ENCODE assay signal across 11 cellular contexts in genomic region chr2:25169073-25169470, GRCh38. TPM values are rescaled to one million over a fixed set of nuclear protein-coding genes. Genes with fewer than 3 reads are reported as not detected.
A peak's percentile ranks its signal among the peaks of the same experiment; 100 is the strongest.
DNase-seq lines count a peak whose midpoint lies in the region; ATAC-seq and TF ChIP-seq lines count a peak whose summit lies in the region.
"Had no signal": no experiment of that assay in that cellular context is flagged by ENCODE, and none has a peak within 500 bp of the region (broad histone marks: within the 10 kb centered on the region; RNA-seq: fewer than 3 reads in every experiment).

No MANE protein-coding gene starts in this region.

- intact Hi-C loops in stomach (cut with DNase I; ENCODE audit: low total_unique reads) (no loop called here), head of caudate nucleus (cut with DNase I) (no loop called here)

- no peak overlapping the region for H3K27ac Mint-ChIP-seq in T-helper 2 cell treated with Interferon-gamma antibody and Interleukin-4, amounts not matched to agents 5 μg/mL and 100 μg/mL, for 36 hours
- H3K27ac Mint-ChIP-seq in WTC11: no peak overlapping the region
- no peak overlapping the region for H3K27ac Mint-ChIP-seq in progenitor cell of endocrine pancreas

- ATAC-seq in WTC11: peak; percentile 7

- POLR2A ChIA-PET in WTC11 (lab: Charles Lee): interaction anchor here (0.5 kb wide), 1 partner anchor 404 kb away, joined by 5 read pairs; no protein-coding TSS in a partner anchor

- H3K36me3 ChIP-seq in stomach: no peaks in the 10 kb centered on the region
- H3K36me3 ChIP-seq: tibial nerve had no signal

- no peak for TF ChIP-seq POLR2A in stomach (IDR thresholded peaks at IDR 0.05)

- H3K4me3 Mint-ChIP-seq in T-helper 2 cell treated with Interferon-gamma antibody and Interleukin-4, amounts not matched to agents 5 μg/mL and 100 μg/mL, for 36 hours: peak overlapping the region; percentile 63
- H3K4me3 Mint-ChIP-seq in WTC11: peak overlapping the region; percentile 74
- H3K4me3 Mint-ChIP-seq in progenitor cell of endocrine pancreas (ENCODE audit: low read depth): peak overlapping the region; percentile 74

- no peaks in the 10 kb centered on the region for H3K9me3 ChIP-seq in stomach

- peaks cover 80% of the 10 kb centered on the region for H3K27me3 Mint-ChIP-seq in T-helper 2 cell treated with Interferon-gamma antibody and Interleukin-4, amounts not matched to agents 5 μg/mL and 100 μg/mL, for 36 hours (ENCODE audit: low read depth)
- peaks cover 68% of the 10 kb centered on the region for H3K27me3 Mint-ChIP-seq in WTC11 (ENCODE audit: low read depth)
- H3K27me3 Mint-ChIP-seq in progenitor cell of endocrine pancreas: peaks cover 73% of the 10 kb centered on the region

- H3K9me3 Mint-ChIP-seq in T-helper 2 cell treated with Interferon-gamma antibody and Interleukin-4, amounts not matched to agents 5 μg/mL and 100 μg/mL, for 36 hours: no peaks in the 10 kb centered on the region
- no peaks in the 10 kb centered on the region for H3K9me3 Mint-ChIP-seq in WTC11
- no peaks in the 10 kb centered on the region for H3K9me3 Mint-ChIP-seq in progenitor cell of endocrine pancreas (ENCODE audit: low read depth)

- CTCF ChIA-PET in WTC11 (lab: Charles Lee): interaction anchor here (1.0 to 2.6 kb wide), 4 partner anchors 27 to 194 kb away, joined by 4 to 12 read pairs (median 8); no protein-coding TSS in a partner anchor

- peaks cover 12 to 15% (median 15%) of the 10 kb centered on the region in 4 donors for H3K4me1 ChIP-seq in stomach

- peaks cover 8% of the 10 kb centered on the region for H3K4me1 Mint-ChIP-seq in T-helper 2 cell treated with Interferon-gamma antibody and Interleukin-4, amounts not matched to agents 5 μg/mL and 100 μg/mL, for 36 hours (ENCODE audit: low read depth)
- H3K4me1 Mint-ChIP-seq in WTC11: peaks cover 9% of the 10 kb centered on the region
- no peaks in the 10 kb centered on the region for H3K4me1 Mint-ChIP-seq in progenitor cell of endocrine pancreas (ENCODE audit: low read depth)

- peak overlapping the region; percentile 50 for H3K4me3 ChIP-seq in iPS-11a (ENCODE audit: low read depth, low read length)
- peak overlapping the region in 1 of 4 donors; percentile 62 for H3K4me3 ChIP-seq in stomach

- no peak overlapping the region for H3K27ac ChIP-seq in stomach
- H3K27ac ChIP-seq: tibial nerve had no signal

- TF ChIP-seq CTCF in WTC11 (IDR thresholded peaks at IDR 0.05): no peak
- TF ChIP-seq CTCF in progenitor cell of endocrine pancreas (IDR thresholded peaks at IDR 0.05; ENCODE audit: unreplicated experiment): no peak
- TF ChIP-seq CTCF in stomach (IDR thresholded peaks at IDR 0.05): no peak

- H3K36me3 Mint-ChIP-seq in T-helper 2 cell treated with Interferon-gamma antibody and Interleukin-4, amounts not matched to agents 5 μg/mL and 100 μg/mL, for 36 hours (ENCODE audit: low read depth): peaks cover 2% of the 10 kb centered on the region
- H3K36me3 Mint-ChIP-seq in WTC11 (no peaks in the 10 kb centered on the region), progenitor cell of endocrine pancreas (ENCODE audit: insufficient read depth) (no peaks in the 10 kb centered on the region)

- WGBS in stomach, 5 donors: 60 to 87% (median 71%) methylated on average over 2 of the region's 2 CpGs

- DNase-seq in T-helper 2 cell treated with Interferon-gamma antibody and Interleukin-4, amounts not matched to agents 5 μg/mL and 100 μg/mL, for 36 hours (ENCODE audit: low spot score): no peak
- DNase-seq in T-helper 2 cell (no peak), WTC11 (ENCODE audit: low spot score) (no peak), progenitor cell of endocrine pancreas (ENCODE audit: low spot score, unreplicated experiment) (no peak), stomach (no peak), NCI-H774 (lab: John Stamatoyannopoulos, UW) (no peak), head of caudate nucleus (no peak)
- DNase-seq: NCI-H1694 treated with DMSO at 0.1 percent for 48 hours, T1000 had no signal

- TF ChIP-seq EP300 in stomach (IDR thresholded peaks at IDR 0.05): no peak

- H3K27me3 ChIP-seq in stomach: peaks cover 0 to 71% (median 44%) of the 10 kb centered on the region in 3 donors

TF ChIP-seq in WTC11, 78 proteins besides CTCF, POLR2A, EP300 and RAD21:
- TF ChIP-seq, protein P1, sequence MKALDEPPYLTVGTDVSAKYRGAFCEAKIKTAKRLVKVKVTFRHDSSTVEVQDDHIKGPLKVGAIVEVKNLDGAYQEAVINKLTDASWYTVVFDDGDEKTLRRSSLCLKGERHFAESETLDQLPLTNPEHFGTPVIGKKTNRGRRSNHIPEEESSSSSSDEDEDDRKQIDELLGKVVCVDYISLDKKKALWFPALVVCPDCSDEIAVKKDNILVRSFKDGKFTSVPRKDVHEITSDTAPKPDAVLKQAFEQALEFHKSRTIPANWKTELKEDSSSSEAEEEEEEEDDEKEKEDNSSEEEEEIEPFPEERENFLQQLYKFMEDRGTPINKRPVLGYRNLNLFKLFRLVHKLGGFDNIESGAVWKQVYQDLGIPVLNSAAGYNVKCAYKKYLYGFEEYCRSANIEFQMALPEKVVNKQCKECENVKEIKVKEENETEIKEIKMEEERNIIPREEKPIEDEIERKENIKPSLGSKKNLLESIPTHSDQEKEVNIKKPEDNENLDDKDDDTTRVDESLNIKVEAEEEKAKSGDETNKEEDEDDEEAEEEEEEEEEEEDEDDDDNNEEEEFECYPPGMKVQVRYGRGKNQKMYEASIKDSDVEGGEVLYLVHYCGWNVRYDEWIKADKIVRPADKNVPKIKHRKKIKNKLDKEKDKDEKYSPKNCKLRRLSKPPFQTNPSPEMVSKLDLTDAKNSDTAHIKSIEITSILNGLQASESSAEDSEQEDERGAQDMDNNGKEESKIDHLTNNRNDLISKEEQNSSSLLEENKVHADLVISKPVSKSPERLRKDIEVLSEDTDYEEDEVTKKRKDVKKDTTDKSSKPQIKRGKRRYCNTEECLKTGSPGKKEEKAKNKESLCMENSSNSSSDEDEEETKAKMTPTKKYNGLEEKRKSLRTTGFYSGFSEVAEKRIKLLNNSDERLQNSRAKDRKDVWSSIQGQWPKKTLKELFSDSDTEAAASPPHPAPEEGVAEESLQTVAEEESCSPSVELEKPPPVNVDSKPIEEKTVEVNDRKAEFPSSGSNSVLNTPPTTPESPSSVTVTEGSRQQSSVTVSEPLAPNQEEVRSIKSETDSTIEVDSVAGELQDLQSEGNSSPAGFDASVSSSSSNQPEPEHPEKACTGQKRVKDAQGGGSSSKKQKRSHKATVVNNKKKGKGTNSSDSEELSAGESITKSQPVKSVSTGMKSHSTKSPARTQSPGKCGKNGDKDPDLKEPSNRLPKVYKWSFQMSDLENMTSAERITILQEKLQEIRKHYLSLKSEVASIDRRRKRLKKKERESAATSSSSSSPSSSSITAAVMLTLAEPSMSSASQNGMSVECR (CRISPR knock-in tag; IDR thresholded peaks at IDR 0.05; ENCODE audit: borderline replicate concordance): 0 out of 2 replicates have a peak, but pooled peaks have one; percentile 33
- TF ChIP-seq CREM (CRISPR knock-in tag; IDR thresholded peaks at IDR 0.05) (no peak), TEAD1 (CRISPR knock-in tag; IDR thresholded peaks at IDR 0.05) (0 out of 2 replicates have a peak, but pooled peaks have one; percentile 6)
- TF ChIP-seq, protein P2, sequence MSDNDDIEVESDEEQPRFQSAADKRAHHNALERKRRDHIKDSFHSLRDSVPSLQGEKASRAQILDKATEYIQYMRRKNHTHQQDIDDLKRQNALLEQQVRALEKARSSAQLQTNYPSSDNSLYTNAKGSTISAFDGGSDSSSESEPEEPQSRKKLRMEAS (CRISPR knock-in tag; IDR thresholded peaks at IDR 0.05): peak; percentile 20; the same call in 1 of the 2 replicates
TF ChIP-seq in WTC11: peak in this region for 3.

RNA-seq across cellular contexts. Expression of gene POMC, which starts 0.7 kb away (rescaled TPM):
- total RNA-seq in WTC11 (2021) (3.2 to 4.4 TPM (median 3.7 TPM) in 3 replicates), progenitor cell of endocrine pancreas (5.4 and 6.5 TPM in 2 replicates), stomach (1 to 10 TPM in 1 of 5 donors, under 1 TPM in 2, not detected in 2; 0.89 to 4.6 (median 0.92) TPM)
- polyA plus RNA-seq in stomach: 1 to 10 TPM; 2.9 to 3.5 (median 3.4) TPM
